17 cellular contexts compared by ENCODE assay signal in genomic region chr14:50910495-50911420, GRCh38. TPM values are rescaled to one million over a fixed set of nuclear protein-coding genes. Genes with fewer than 3 reads are reported as not detected.
"Had no signal": no experiment of that assay in that cellular context is flagged by ENCODE, and none has a peak within 500 bp of the region (broad histone marks: within the 10 kb centered on the region; RNA-seq: fewer than 3 reads in every experiment).

No MANE protein-coding gene starts in this region.

- H3K36me3 Mint-ChIP-seq: activated naive CD4-positive, alpha-beta T cell treated with anti-CD3 and anti-CD28 coated beads, Interleukin-2, amount 50 U/mL, for 72 hours had no signal

- H3K27ac ChIP-seq: esophagus squamous epithelium, upper lobe of right lung had no signal

- H3K4me3 Mint-ChIP-seq: activated B cell treated with CpG ODN at 0.5 μM for 24 hours; activated CD8-positive, alpha-beta T cell treated with anti-CD3 and anti-CD28 coated beads for 36 hours; activated T-cell treated with anti-CD3 and anti-CD28 coated beads, Interleukin-2, amount 50 U/mL, for 4 hours; stimulated activated naive CD8-positive, alpha-beta T cell treated with anti-CD3 and anti-CD28 coated beads, Interleukin-15, amount 100 ng/mL, for 72 hours had no signal

- H3K9me3 ChIP-seq: esophagus squamous epithelium, upper lobe of right lung had no signal

- H3K4me3 ChIP-seq: esophagus squamous epithelium, smooth muscle cell, upper lobe of right lung had no signal

- H3K27ac Mint-ChIP-seq: activated B cell treated with CpG ODN at 0.5 μM for 24 hours; activated CD8-positive, alpha-beta T cell treated with anti-CD3 and anti-CD28 coated beads for 36 hours; activated naive CD4-positive, alpha-beta T cell treated with anti-CD3 and anti-CD28 coated beads, Interleukin-2, amount 50 U/mL, for 72 hours had no signal

- H3K9me3 Mint-ChIP-seq: activated B cell treated with CpG ODN at 0.5 μM for 24 hours; activated CD8-positive, alpha-beta T cell treated with anti-CD3 and anti-CD28 coated beads for 36 hours; activated naive CD4-positive, alpha-beta T cell treated with anti-CD3 and anti-CD28 coated beads, Interleukin-2, amount 50 U/mL, for 72 hours; activated T-cell treated with anti-CD3 and anti-CD28 coated beads, Interleukin-2, amount 50 U/mL, for 4 hours; stimulated activated naive CD8-positive, alpha-beta T cell treated with anti-CD3 and anti-CD28 coated beads, Interleukin-15, amount 100 ng/mL, for 72 hours had no signal

- H3K4me1 Mint-ChIP-seq: activated B cell treated with CpG ODN at 0.5 μM for 24 hours; stimulated activated naive CD8-positive, alpha-beta T cell treated with anti-CD3 and anti-CD28 coated beads, Interleukin-15, amount 100 ng/mL, for 72 hours had no signal

- H3K4me1 ChIP-seq: esophagus squamous epithelium, upper lobe of right lung had no signal

- DNase-seq: activated B cell treated with CpG ODN at 0.5 μM for 24 hours; activated CD4-positive, alpha-beta T cell treated with anti-CD3 and anti-CD28 coated beads for 48 hours; activated CD8-positive, alpha-beta T cell treated with anti-CD3 and anti-CD28 coated beads for 36 hours; activated effector memory CD4-positive, alpha-beta T cell treated with Interleukin-2 at 50 U/mL for 16 hours; activated T-cell treated with anti-CD3 and anti-CD28 coated beads, Interleukin-2, amount 50 U/mL, for 4 hours; esophagus squamous epithelium; left colon; posterior cingulate gyrus; stimulated activated naive CD8-positive, alpha-beta T cell treated with anti-CD3 and anti-CD28 coated beads, Interleukin-15, amount 100 ng/mL, for 72 hours; T-helper 2 cell; upper lobe of right lung had no signal

- ATAC-seq: activated CD8-positive, alpha-beta T cell treated with anti-CD3 and anti-CD28 coated beads for 36 hours; activated naive CD4-positive, alpha-beta T cell treated with anti-CD3 and anti-CD28 coated beads, Interleukin-2, amount 50 U/mL, for 72 hours; activated T-cell treated with anti-CD3 and anti-CD28 coated beads, Interleukin-2, amount 50 U/mL, for 4 hours; left colon; stimulated activated naive CD8-positive, alpha-beta T cell treated with anti-CD3 and anti-CD28 coated beads, Interleukin-15, amount 100 ng/mL, for 72 hours; upper lobe of right lung had no signal

- H3K27me3 ChIP-seq: esophagus squamous epithelium, upper lobe of right lung had no signal

- H3K27me3 Mint-ChIP-seq: activated CD8-positive, alpha-beta T cell treated with anti-CD3 and anti-CD28 coated beads for 36 hours had no signal

RNA-seq across cellular contexts. Expression of gene PYGL, which starts 33.5 kb away (rescaled TPM):
- total RNA-seq: activated B cell treated with CpG ODN at 0.5 μM for 24 hours had no signal

RNA-seq across cellular contexts. Expression of gene ABHD12B, which starts 38.9 kb away (rescaled TPM):
- total RNA-seq: activated B cell treated with CpG ODN at 0.5 μM for 24 hours; activated CD8-positive, alpha-beta T cell treated with anti-CD3 and anti-CD28 coated beads for 36 hours; activated naive CD4-positive, alpha-beta T cell treated with anti-CD3 and anti-CD28 coated beads, Interleukin-2, amount 50 U/mL, for 72 hours; activated T-cell treated with anti-CD3 and anti-CD28 coated beads, Interleukin-2, amount 50 U/mL, for 4 hours; cardiac septum; fibroblast of villous mesenchyme; lung microvascular endothelial cell; smooth muscle cell; temporal lobe had no signal
